ENCODE assay signal across 9 cellular contexts in the genomic region with DNA sequence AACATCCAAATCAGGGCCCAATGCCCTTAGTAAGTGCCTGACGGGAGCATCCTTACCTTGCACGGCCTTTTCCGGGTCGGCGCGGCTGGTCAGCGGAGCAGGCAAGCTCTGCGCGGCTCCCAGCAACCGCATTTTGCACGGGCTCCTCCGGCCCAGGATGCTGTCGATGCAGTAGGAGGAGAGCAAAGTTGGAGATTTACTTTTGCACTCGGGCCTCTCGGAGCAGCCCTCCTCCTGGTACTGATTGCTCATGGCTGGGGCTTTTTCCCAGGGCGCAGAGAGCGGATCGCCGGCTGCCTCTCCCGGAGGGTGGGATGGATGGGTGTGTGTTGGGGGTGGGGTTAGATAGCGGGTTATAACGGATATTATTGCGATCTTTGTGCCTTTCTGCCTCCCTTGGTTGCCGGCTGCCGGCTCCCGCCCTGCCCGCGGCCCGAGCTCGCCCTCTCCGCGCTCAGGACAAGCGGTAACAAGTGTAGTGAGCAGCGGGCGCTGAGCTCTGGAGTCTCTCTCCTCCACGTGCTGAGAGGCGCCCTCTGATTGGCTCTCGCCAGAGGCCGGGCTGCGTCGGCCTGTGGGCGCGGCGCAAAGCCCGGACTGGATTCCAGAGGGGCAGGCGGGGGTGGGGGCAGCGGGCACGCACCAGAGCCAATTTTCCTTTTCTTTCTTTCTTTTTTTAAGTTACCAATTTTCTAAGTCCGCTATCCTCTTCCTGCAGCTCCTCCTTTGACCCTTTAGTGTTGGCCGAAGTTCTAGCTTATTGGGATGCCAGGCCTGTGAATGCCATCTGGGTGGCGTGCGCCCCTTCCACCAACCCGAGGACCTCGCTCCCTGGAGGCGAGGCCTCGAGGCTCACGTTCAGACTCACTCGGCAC. TPM values are rescaled to one million over a fixed set of nuclear protein-coding genes. Genes with fewer than 3 reads are reported as not detected.
DNase-seq lines count a peak whose midpoint lies in the region; ATAC-seq, FAIRE-seq and TF ChIP-seq lines count a peak whose summit lies in the region.
"Had no signal": no experiment of that assay in that cellular context is flagged by ENCODE, and none has a peak within 500 bp of the region (broad histone marks: within the 10 kb centered on the region; RNA-seq: fewer than 3 reads in every experiment).

Gene ARX, minus strand, starts transcription at position 480 of the 875 bp plus-strand sequence. Its CDS starts 228 bp downstream, at position 252.

- no peak for TF ChIP-seq CTCF in WERI-Rb-1 (IDR thresholded peaks at IDR 0.05; ENCODE audit: low read depth, low read length)
- no peak for TF ChIP-seq CTCF in CD8-positive, alpha-beta T cell (IDR thresholded peaks at IDR 0.05)

- peaks cover 7% of the 10 kb centered on the region for H3K4me1 Mint-ChIP-seq in activated T-helper 1 cell treated with anti-CD3 and anti-CD28 coated beads, Interleukin-12 subunit alpha, Interleukin-12 subunit beta, Interleukin-2, Interleukin-4 antibody, amounts not matched to agents 30 ng/mL and 10 ng/mL and 1 ng/mL, durations not matched to agents 14 hours and 24 hours and 36 hours (ENCODE audit: low read depth)
- peaks cover 15% of the 10 kb centered on the region for H3K4me1 Mint-ChIP-seq in CD8-positive, alpha-beta T cell (ENCODE audit: low read depth)

- no peaks in the 10 kb centered on the region for H3K36me3 ChIP-seq in WERI-Rb-1
- no peaks in the 10 kb centered on the region for H3K36me3 ChIP-seq in CD8-positive, alpha-beta T cell (ENCODE audit: insufficient read depth, low read length)

- H3K36me3 Mint-ChIP-seq in activated T-helper 1 cell treated with anti-CD3 and anti-CD28 coated beads, Interleukin-12 subunit alpha, Interleukin-12 subunit beta, Interleukin-2, Interleukin-4 antibody, amounts not matched to agents 30 ng/mL and 10 ng/mL and 1 ng/mL, durations not matched to agents 14 hours and 24 hours and 36 hours (ENCODE audit: low read depth), result no peaks in the 10 kb centered on the region
- no peaks in the 10 kb centered on the region for H3K36me3 Mint-ChIP-seq in CD8-positive, alpha-beta T cell

- FAIRE-seq in frontal cortex (lab: Jason Lieb, UNC), result no peak

- peak; percentile 40 for DNase-seq in EL
- peak; percentile 71 for DNase-seq in WERI-Rb-1
- DNase-seq in frontal cortex (ENCODE audit: low spot score in 2 of 2), result peak; percentile 76 to 80
- DNase-seq in posterior cingulate gyrus, result peak; percentile 54 to 95 (median 66)
- no peak for DNase-seq in activated T-helper 1 cell treated with anti-CD3 and anti-CD28 coated beads, Interleukin-12 subunit alpha, Interleukin-12 subunit beta, Interleukin-2, Interleukin-4 antibody, amounts not matched to agents 30 ng/mL and 10 ng/mL and 1 ng/mL, durations not matched to agents 14 hours and 24 hours and 36 hours (ENCODE audit: low spot score)
- DNase-seq in CD8-positive, alpha-beta T cell, result no peak
- DNase-seq in effector CD4-positive, alpha-beta T cell, result no peak

- H3K9me3 Mint-ChIP-seq in activated T-helper 1 cell treated with anti-CD3 and anti-CD28 coated beads, Interleukin-12 subunit alpha, Interleukin-12 subunit beta, Interleukin-2, Interleukin-4 antibody, amounts not matched to agents 30 ng/mL and 10 ng/mL and 1 ng/mL, durations not matched to agents 14 hours and 24 hours and 36 hours, result no peaks in the 10 kb centered on the region
- H3K9me3 Mint-ChIP-seq in CD8-positive, alpha-beta T cell, result no peaks in the 10 kb centered on the region

- peak; percentile 68 for ATAC-seq in HG02763 (IDR thresholded peaks at IDR 0.05; ENCODE audit: unreplicated experiment)
- ATAC-seq in CD8-positive, alpha-beta T cell, result no peak

- H3K4me1 ChIP-seq in CD8-positive, alpha-beta T cell (ENCODE audit: insufficient read depth, low read length), result no peaks in the 10 kb centered on the region

- peaks cover 92% of the 10 kb centered on the region for H3K27me3 ChIP-seq in WERI-Rb-1 (ENCODE audit: insufficient read depth, low read depth, severe bottlenecking)
- peaks cover 7% of the 10 kb centered on the region for H3K27me3 ChIP-seq in CD8-positive, alpha-beta T cell (ENCODE audit: insufficient read depth, low read length)

- POLR2A ChIA-PET in CD8-positive, alpha-beta T cell (lab: Charles Lee), result no interaction called here

- CTCF ChIA-PET in CD8-positive, alpha-beta T cell (lab: Charles Lee), result no interaction called here

- H3K27ac Mint-ChIP-seq in activated T-helper 1 cell treated with anti-CD3 and anti-CD28 coated beads, Interleukin-12 subunit alpha, Interleukin-12 subunit beta, Interleukin-2, Interleukin-4 antibody, amounts not matched to agents 30 ng/mL and 10 ng/mL and 1 ng/mL, durations not matched to agents 14 hours and 24 hours and 36 hours, result no peak within 1 kb of the TSS
- H3K27ac Mint-ChIP-seq in CD8-positive, alpha-beta T cell, result no peak within 1 kb of the TSS

- H3K27me3 Mint-ChIP-seq in activated T-helper 1 cell treated with anti-CD3 and anti-CD28 coated beads, Interleukin-12 subunit alpha, Interleukin-12 subunit beta, Interleukin-2, Interleukin-4 antibody, amounts not matched to agents 30 ng/mL and 10 ng/mL and 1 ng/mL, durations not matched to agents 14 hours and 24 hours and 36 hours (ENCODE audit: insufficient read depth), result peaks cover 59% of the 10 kb centered on the region
- peaks cover 38% of the 10 kb centered on the region for H3K27me3 Mint-ChIP-seq in CD8-positive, alpha-beta T cell (ENCODE audit: low read depth)

- H3K27ac ChIP-seq in WERI-Rb-1, result no peak within 1 kb of the TSS
- H3K27ac ChIP-seq in CD8-positive, alpha-beta T cell (ENCODE audit: low read depth, low read length), result no peak within 1 kb of the TSS

- intact Hi-C loops in posterior cingulate gyrus (cut with DNase I), result no loop called here
- intact Hi-C loops in activated T-helper 1 cell treated with anti-CD3 and anti-CD28 coated beads, Interleukin-12 subunit alpha, Interleukin-12 subunit beta, Interleukin-2, Interleukin-4 antibody, amounts not matched to agents 30 ng/mL and 10 ng/mL and 1 ng/mL, durations not matched to agents 14 hours and 24 hours and 36 hours (cut with micrococcal nuclease), result no loop called here
- intact Hi-C loops in CD8-positive, alpha-beta T cell (cut with DNase I, micrococcal nuclease), result no loop called here

- no peak within 1 kb of the TSS for H3K4me3 Mint-ChIP-seq in activated T-helper 1 cell treated with anti-CD3 and anti-CD28 coated beads, Interleukin-12 subunit alpha, Interleukin-12 subunit beta, Interleukin-2, Interleukin-4 antibody, amounts not matched to agents 30 ng/mL and 10 ng/mL and 1 ng/mL, durations not matched to agents 14 hours and 24 hours and 36 hours
- H3K4me3 Mint-ChIP-seq in CD8-positive, alpha-beta T cell, result no peak within 1 kb of the TSS

- peaks cover 4% of the 10 kb centered on the region for H3K9me3 ChIP-seq in WERI-Rb-1 (ENCODE audit: severe bottlenecking)
- no peaks in the 10 kb centered on the region for H3K9me3 ChIP-seq in CD8-positive, alpha-beta T cell (ENCODE audit: low read length)

- H3K4me3 ChIP-seq in WERI-Rb-1 (ENCODE audit: low read depth, low read length), result peak within 1 kb of the TSS; percentile 15
- no peak within 1 kb of the TSS for H3K4me3 ChIP-seq in CD8-positive, alpha-beta T cell (ENCODE audit: low read depth, low read length)

RNA-seq across cellular contexts. Expression of gene ARX, which starts in this region (rescaled TPM):
- 6.1 TPM for total RNA-seq in frontal cortex
- not detected in 2 replicates for total RNA-seq in activated T-helper 1 cell treated with anti-CD3 and anti-CD28 coated beads, Interleukin-12 subunit alpha, Interleukin-12 subunit beta, Interleukin-2, Interleukin-4 antibody, amounts not matched to agents 30 ng/mL and 10 ng/mL and 1 ng/mL, durations not matched to agents 14 hours and 24 hours and 36 hours
- not detected for total RNA-seq in CD8-positive, alpha-beta T cell
- total RNA-seq: glomerular endothelial cell had no signal

Comparison
In these comparisons a context has a peak if more than half of its experiments do, and no peak if none do; other contexts are left out.
1. DNase-seq: peak in EL (single experiment), WERI-Rb-1 (single experiment), frontal cortex (2 of 2) and posterior cingulate gyrus (10 of 10); none in activated T-helper 1 cell treated with anti-CD3 and anti-CD28 coated beads, Interleukin-12 subunit alpha, Interleukin-12 subunit beta, Interleukin-2, Interleukin-4 antibody, amounts not matched to agents 30 ng/mL and 10 ng/mL and 1 ng/mL, durations not matched to agents 14 hours and 24 hours and 36 hours (single experiment), CD8-positive, alpha-beta T cell (0 of 7) and effector CD4-positive, alpha-beta T cell (single experiment).